2 cellular contexts compared by ENCODE assay signal in the genomic region with DNA sequence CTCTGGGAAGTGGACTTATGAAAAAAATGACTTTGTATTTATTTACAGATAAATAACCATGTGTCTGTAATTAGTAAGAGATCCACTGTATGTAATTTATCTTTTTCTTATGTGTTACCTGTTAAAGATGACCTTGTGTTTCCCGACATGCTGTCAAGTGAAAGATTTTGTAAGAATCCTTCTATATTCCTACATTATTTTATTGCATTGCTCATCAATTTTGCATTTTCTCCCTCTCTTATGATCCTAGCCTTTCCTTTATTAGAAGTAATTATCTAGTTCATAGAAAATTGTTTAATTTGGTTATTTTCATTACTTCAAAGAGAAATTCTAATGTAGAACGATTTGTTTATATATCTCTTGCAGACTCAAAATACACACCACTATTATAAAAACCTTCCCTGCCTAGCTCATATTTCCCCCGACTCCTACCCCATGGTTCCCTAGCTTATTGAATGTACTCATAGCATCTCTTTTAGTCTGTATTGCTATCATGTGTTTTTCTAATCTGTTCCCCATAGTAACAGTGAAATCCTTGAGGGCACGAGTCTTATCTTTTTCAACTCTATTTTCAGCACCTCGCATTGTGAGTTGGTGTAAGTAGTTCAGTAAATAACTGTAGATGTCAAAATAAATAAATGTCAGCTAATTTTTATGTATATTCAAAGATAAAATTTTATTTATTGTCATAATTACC.
TF ChIP-seq lines count a peak whose summit lies in the region.

No MANE protein-coding gene starts in this region.

TF ChIP-seq in A549, 52 proteins besides CTCF, POLR2A, EP300 and RAD21:
- TF ChIP-seq CHD2 (IDR thresholded peaks at IDR 0.05; ENCODE audit: low read length, partially characterized antibody) (no peak), MAFK (IDR thresholded peaks at IDR 0.05; ENCODE audit: partially characterized antibody) (peak; percentile 34)

TF ChIP-seq in IMR-90, 13 proteins besides CTCF, POLR2A, EP300 and RAD21 (continued from another document):
- no peak for TF ChIP-seq BHLHE40 (IDR thresholded peaks at IDR 0.05; ENCODE audit: low read depth, low read length)
